ENCODE assay signal across 8 cellular contexts in genomic region chr5:138354926-138355378, GRCh38. TPM values are rescaled to one million over a fixed set of nuclear protein-coding genes. Genes with fewer than 3 reads are reported as not detected.
DNase-seq lines count a peak whose midpoint lies in the region; ATAC-seq and TF ChIP-seq lines count a peak whose summit lies in the region.

No MANE protein-coding gene starts in this region.

- H3K27me3 ChIP-seq in HUES6 (ENCODE audit: control insufficient read depth, insufficient read depth, low read length) (no peaks in the 10 kb centered on the region), lower lobe of right lung (ENCODE audit: low read depth) (no peaks in the 10 kb centered on the region)

- H3K27ac ChIP-seq in HUES6 (ENCODE audit: low read depth, low read length), result no peak overlapping the region
- H3K27ac ChIP-seq in lower lobe of right lung, result no peak overlapping the region

- H3K27ac Mint-ChIP-seq in T-helper 2 cell treated with Interferon-gamma antibody and Interleukin-4, amounts not matched to agents 5 μg/mL and 100 μg/mL, for 36 hours, result no peak overlapping the region
- H3K27ac Mint-ChIP-seq in stimulated activated effector memory CD8-positive, alpha-beta T cell treated with anti-CD3 and anti-CD28 coated beads, Interleukin-12 subunit alpha, Interleukin-12 subunit beta, amount 100 ng/mL, for 72 hours, result peak overlapping the region; percentile 61

- no peak; the same call in 1 of the 2 replicates for TF ChIP-seq CTCF in AG09319 (IDR thresholded peaks at IDR 0.05; ENCODE audit: low read depth, low read length)
- TF ChIP-seq CTCF in lower lobe of right lung (IDR thresholded peaks at IDR 0.05), result no peak

- peak overlapping the region; percentile 98 for H3K4me3 ChIP-seq in HUES6 (ENCODE audit: low read depth, low read length)
- peak overlapping the region; percentile 93 for H3K4me3 ChIP-seq in lower lobe of right lung

- H3K9me3 Mint-ChIP-seq in T-helper 2 cell treated with Interferon-gamma antibody and Interleukin-4, amounts not matched to agents 5 μg/mL and 100 μg/mL, for 36 hours, result peaks cover 7% of the 10 kb centered on the region
- peaks cover 5% of the 10 kb centered on the region for H3K9me3 Mint-ChIP-seq in stimulated activated effector memory CD8-positive, alpha-beta T cell treated with anti-CD3 and anti-CD28 coated beads, Interleukin-12 subunit alpha, Interleukin-12 subunit beta, amount 100 ng/mL, for 72 hours

- H3K36me3 ChIP-seq in HUES6 (ENCODE audit: control insufficient read depth, insufficient read depth, low read length) (peaks cover 4% of the 10 kb centered on the region), lower lobe of right lung (no peaks in the 10 kb centered on the region)

- H3K9ac ChIP-seq in HUES6 (ENCODE audit: low read length), result no peak overlapping the region

- intact Hi-C loops in lower lobe of right lung (cut with DNase I), result no loop called here
- intact Hi-C loops in left colon (cut with DNase I, micrococcal nuclease), result no loop called here

- ATAC-seq in GM18907 (IDR thresholded peaks at IDR 0.05; ENCODE audit: unreplicated experiment) (peak; percentile 36), lower lobe of right lung (peak in 1 of 2 donors; percentile 28), left colon (no peak)
- peak; percentile 83 for ATAC-seq in stimulated activated effector memory CD8-positive, alpha-beta T cell treated with anti-CD3 and anti-CD28 coated beads, Interleukin-12 subunit alpha, Interleukin-12 subunit beta, amount 100 ng/mL, for 72 hours

- peaks cover 31% of the 10 kb centered on the region for H3K4me1 Mint-ChIP-seq in T-helper 2 cell treated with Interferon-gamma antibody and Interleukin-4, amounts not matched to agents 5 μg/mL and 100 μg/mL, for 36 hours (ENCODE audit: low read depth)
- H3K4me1 Mint-ChIP-seq in stimulated activated effector memory CD8-positive, alpha-beta T cell treated with anti-CD3 and anti-CD28 coated beads, Interleukin-12 subunit alpha, Interleukin-12 subunit beta, amount 100 ng/mL, for 72 hours, result peaks cover 40% of the 10 kb centered on the region

- H3K36me3 Mint-ChIP-seq in T-helper 2 cell treated with Interferon-gamma antibody and Interleukin-4, amounts not matched to agents 5 μg/mL and 100 μg/mL, for 36 hours (ENCODE audit: low read depth), result peaks cover 23% of the 10 kb centered on the region
- H3K36me3 Mint-ChIP-seq in stimulated activated effector memory CD8-positive, alpha-beta T cell treated with anti-CD3 and anti-CD28 coated beads, Interleukin-12 subunit alpha, Interleukin-12 subunit beta, amount 100 ng/mL, for 72 hours, result peaks cover 27% of the 10 kb centered on the region

- H3K9me3 ChIP-seq in HUES6 (ENCODE audit: control insufficient read depth, insufficient read depth, low read depth, low read length) (peaks cover 4% of the 10 kb centered on the region; the same call in 1 of the 2 replicates), lower lobe of right lung (no peaks in the 10 kb centered on the region)

- peak overlapping the region; percentile 88 for H3K4me3 Mint-ChIP-seq in T-helper 2 cell treated with Interferon-gamma antibody and Interleukin-4, amounts not matched to agents 5 μg/mL and 100 μg/mL, for 36 hours
- H3K4me3 Mint-ChIP-seq in stimulated activated effector memory CD8-positive, alpha-beta T cell treated with anti-CD3 and anti-CD28 coated beads, Interleukin-12 subunit alpha, Interleukin-12 subunit beta, amount 100 ng/mL, for 72 hours, result peak overlapping the region; percentile 91

- DNase-seq in AG09319 (ENCODE audit: extremely low read depth, low read depth) (peak; percentile 44), cerebellar cortex (ENCODE audit: low spot score) (peak; percentile 85), lower lobe of right lung (no peak), left colon (no peak)
- DNase-seq in T-helper 2 cell treated with Interferon-gamma antibody and Interleukin-4, amounts not matched to agents 5 μg/mL and 100 μg/mL, for 36 hours (ENCODE audit: low spot score), result peak; percentile 69
- peak; percentile 29 to 76 for DNase-seq in stimulated activated effector memory CD8-positive, alpha-beta T cell treated with anti-CD3 and anti-CD28 coated beads, Interleukin-12 subunit alpha, Interleukin-12 subunit beta, amount 100 ng/mL, for 72 hours (ENCODE audit: low spot score in 2 of 2)

- no peaks in the 10 kb centered on the region for H3K27me3 Mint-ChIP-seq in T-helper 2 cell treated with Interferon-gamma antibody and Interleukin-4, amounts not matched to agents 5 μg/mL and 100 μg/mL, for 36 hours (ENCODE audit: low read depth)

- H3K4me1 ChIP-seq in HUES6 (ENCODE audit: control insufficient read depth, insufficient read depth, low read length) (peaks cover 13% of the 10 kb centered on the region; the same call in 1 of the 2 replicates), lower lobe of right lung (peaks cover 33% of the 10 kb centered on the region)

RNA-seq across cellular contexts. Expression of gene KDM3B, which starts 2.5 kb away (rescaled TPM):
- total RNA-seq in lower lobe of right lung, result 67.1 TPM
- total RNA-seq in left colon, result 10 to 100 TPM; 62.4 to 63.2 TPM

RNA-seq across cellular contexts. Expression of gene FAM53C, which starts 16.9 kb away (rescaled TPM):
- 23.3 TPM for total RNA-seq in lower lobe of right lung
- total RNA-seq in left colon, result 10 to 100 TPM in 1 of 2 donors, 1 to 10 TPM in 1; 9.2 to 15.4 TPM

RNA-seq across cellular contexts. Expression of gene CDC25C, which starts 23.3 kb away (rescaled TPM):
- total RNA-seq in lower lobe of right lung (0.47 TPM), left colon (1 to 10 TPM; 1.3 to 2.4 TPM)

Comparison
In these comparisons a context has a peak if more than half of its experiments do, and no peak if none do; other contexts are left out.
1. DNase-seq: peak in AG09319 (single experiment), T-helper 2 cell treated with Interferon-gamma antibody and Interleukin-4, amounts not matched to agents 5 μg/mL and 100 μg/mL, for 36 hours (single experiment), cerebellar cortex (single experiment) and stimulated activated effector memory CD8-positive, alpha-beta T cell treated with anti-CD3 and anti-CD28 coated beads, Interleukin-12 subunit alpha, Interleukin-12 subunit beta, amount 100 ng/mL, for 72 hours (2 of 2); none in lower lobe of right lung (single experiment) and left colon (0 of 2).